Comparison of ENCODE assay signal across 16 cellular contexts in genomic region chr20:20373046-20373706, GRCh38.
A peak's percentile ranks its signal among the peaks of the same experiment; 100 is the strongest.
DNase-seq lines count a peak whose midpoint lies in the region; ATAC-seq and TF ChIP-seq lines count a peak whose summit lies in the region.
"Had no signal": no experiment of that assay in that cellular context is flagged by ENCODE, and none has a peak within 500 bp of the region (broad histone marks: within the 10 kb centered on the region; RNA-seq: fewer than 3 reads in every experiment).

No MANE protein-coding gene starts in this region.

- DNase-seq in AG04449 (ENCODE audit: low read depth, low spot score) (peak; percentile 24), GM03348 (ENCODE audit: low spot score) (peak; percentile 65), NCI-H748 (lab: John Stamatoyannopoulos, UW; ENCODE audit: unreplicated experiment) (peak; percentile 77), foreskin fibroblast (peak; percentile 50 to 79), amniotic stem cell (lab: John Stamatoyannopoulos, UW) (no peak)
- no peak for DNase-seq in activated CD4-positive, CD25-positive, alpha-beta regulatory T cell treated with anti-CD3 and anti-CD28 coated beads, Interleukin-2, amount 50 U/mL, for 72 hours
- DNase-seq: activated T-cell treated with anti-CD3 and anti-CD28 coated beads, Interleukin-2, amount 50 U/mL, for 72 hours; CD4-positive, CD25-positive, alpha-beta regulatory T cell; central memory CD4-positive, alpha-beta T cell; Karpas-422; OCI-M1; retina had no signal

- POLR2A ChIA-PET in AG04449 (lab: Yijun Ruan, JAX), result no interaction called here

- TF ChIP-seq CTCF in AG04449 (IDR thresholded peaks at IDR 0.05; ENCODE audit: insufficient read depth, low read length, missing control alignments), result no peak
- no peak for TF ChIP-seq CTCF in foreskin fibroblast (IDR thresholded peaks at IDR 0.05; ENCODE audit: low read depth, low read length)

- H3K4me3 ChIP-seq in AG04449 (ENCODE audit: low read depth, low read length) (no peak overlapping the region), foreskin fibroblast (ENCODE audit: low read depth in 1 of 2, low read length in 2 of 2) (no peak overlapping the region)
- H3K4me3 ChIP-seq: lung, vagina had no signal

- ATAC-seq in GM21515 (IDR thresholded peaks at IDR 0.05; ENCODE audit: unreplicated experiment) (no peak), HG03521 (IDR thresholded peaks at IDR 0.05; ENCODE audit: unreplicated experiment) (no peak)
- ATAC-seq: activated T-cell treated with anti-CD3 and anti-CD28 coated beads, Interleukin-2, amount 50 U/mL, for 72 hours had no signal

- CTCF ChIA-PET in AG04449 (lab: Yijun Ruan, JAX), result interaction anchor here (1.1 kb wide), 1 partner anchor 11 kb away, joined by 5 read pairs; no protein-coding TSS in a partner anchor

Comparison
In these comparisons a context has a peak if more than half of its experiments do, and no peak if none do; other contexts are left out.
1. DNase-seq: peak in AG04449 (single experiment), GM03348 (single experiment), NCI-H748 (single experiment) and foreskin fibroblast (2 of 2); none in amniotic stem cell (single experiment) and activated CD4-positive, CD25-positive, alpha-beta regulatory T cell treated with anti-CD3 and anti-CD28 coated beads, Interleukin-2, amount 50 U/mL, for 72 hours (single experiment).